ENCODE assay signal across 1 cellular context in genomic region chr7:45108863-45109262, GRCh38.
TF ChIP-seq lines count a peak whose summit lies in the region.

No MANE protein-coding gene starts in this region.

TF ChIP-seq in GM23338, 12 proteins besides CTCF, POLR2A, EP300 and RAD21 (continued from another document):
- TF ChIP-seq ZNF462 (CRISPR knock-in tag; IDR thresholded peaks at IDR 0.05) (no peak), REST (IDR thresholded peaks at IDR 0.05; ENCODE audit: unreplicated experiment) (no peak), EZH2phosphoT487 (IDR thresholded peaks at IDR 0.05; ENCODE audit: unreplicated experiment) (no peak), ZNF114 (CRISPR knock-in tag; IDR thresholded peaks at IDR 0.05) (no peak)
